Comparison of ENCODE assay signal across 2 cellular contexts in genomic region chr2:97663962-97664635, GRCh38.
TF ChIP-seq lines count a peak whose summit lies in the region.

ACTR1B (minus strand) TSS chr2:97664044; CDS start chr2:97663890, 154 bp downstream.

TF ChIP-seq in IMR-90, 13 proteins besides CTCF, POLR2A, EP300 and RAD21:
- TF ChIP-seq MAFK (IDR thresholded peaks at IDR 0.05; ENCODE audit: low read depth, low read length) (peak; percentile 47; the same call in 1 of the 2 replicates), BHLHE40 (IDR thresholded peaks at IDR 0.05; ENCODE audit: low read depth, low read length) (no peak), MAZ (IDR thresholded peaks at IDR 0.05; ENCODE audit: borderline replicate concordance, low read depth, low read length) (no peak), RFX5 (IDR thresholded peaks at IDR 0.05; ENCODE audit: low read depth, low read length) (peak; percentile 89), MXI1 (IDR thresholded peaks at IDR 0.05; ENCODE audit: borderline replicate concordance, low read depth, low read length) (peak; percentile 38; the same call in 1 of the 2 replicates), SMC3 (IDR thresholded peaks at IDR 0.05; ENCODE audit: low read depth, low read length) (peak; percentile 36; the same call in 1 of the 2 replicates), ELK1 (IDR thresholded peaks at IDR 0.05; ENCODE audit: borderline replicate concordance, low read depth, low read length) (no peak), USF2 (IDR thresholded peaks at IDR 0.05; ENCODE audit: low read depth, low read length) (no peak), CHD1 (IDR thresholded peaks at IDR 0.05; ENCODE audit: low read depth, low read length) (no peak), NFE2L2 (IDR thresholded peaks at IDR 0.05; ENCODE audit: low read depth, low read length) (no peak), FOS (IDR thresholded peaks at IDR 0.05; ENCODE audit: low read depth, low read length) (peak; percentile 21; the same call in 1 of the 2 replicates), RCOR1 (IDR thresholded peaks at IDR 0.05; ENCODE audit: insufficient replicate concordance, low read length) (no peak), CEBPB (IDR thresholded peaks at IDR 0.05; ENCODE audit: low read depth, low read length) (0 out of 2 replicates have a peak, but pooled peaks have one; percentile 27)

TF ChIP-seq in endothelial cell of umbilical vein, 7 proteins besides CTCF, POLR2A, EP300 and RAD21:
- peak; percentile 9 for TF ChIP-seq MAX (IDR thresholded peaks at IDR 0.05; ENCODE audit: insufficient read depth, insufficient read length)
- peak; percentile 56 for TF ChIP-seq POLR2AphosphoS5 (IDR thresholded peaks at IDR 0.05; ENCODE audit: insufficient read depth, low read depth, low read length)
- TF ChIP-seq EZH2 (IDR thresholded peaks at IDR 0.05; ENCODE audit: borderline replicate concordance, low read depth, low read length, severe bottlenecking): no peak
- peak; percentile 14 for TF ChIP-seq FOS (IDR thresholded peaks at IDR 0.05; ENCODE audit: borderline replicate concordance, insufficient read depth, low read length)
- TF ChIP-seq JUN (IDR thresholded peaks at IDR 0.05; ENCODE audit: borderline replicate concordance, insufficient read depth, insufficient read length, low read depth): peak; percentile 44
- TF ChIP-seq GATA2 (IDR thresholded peaks at IDR 0.05; ENCODE audit: insufficient read depth, insufficient read length, low read depth, low read length): no peak
